ENCODE assay signal across 23 cellular contexts in the genomic region with DNA sequence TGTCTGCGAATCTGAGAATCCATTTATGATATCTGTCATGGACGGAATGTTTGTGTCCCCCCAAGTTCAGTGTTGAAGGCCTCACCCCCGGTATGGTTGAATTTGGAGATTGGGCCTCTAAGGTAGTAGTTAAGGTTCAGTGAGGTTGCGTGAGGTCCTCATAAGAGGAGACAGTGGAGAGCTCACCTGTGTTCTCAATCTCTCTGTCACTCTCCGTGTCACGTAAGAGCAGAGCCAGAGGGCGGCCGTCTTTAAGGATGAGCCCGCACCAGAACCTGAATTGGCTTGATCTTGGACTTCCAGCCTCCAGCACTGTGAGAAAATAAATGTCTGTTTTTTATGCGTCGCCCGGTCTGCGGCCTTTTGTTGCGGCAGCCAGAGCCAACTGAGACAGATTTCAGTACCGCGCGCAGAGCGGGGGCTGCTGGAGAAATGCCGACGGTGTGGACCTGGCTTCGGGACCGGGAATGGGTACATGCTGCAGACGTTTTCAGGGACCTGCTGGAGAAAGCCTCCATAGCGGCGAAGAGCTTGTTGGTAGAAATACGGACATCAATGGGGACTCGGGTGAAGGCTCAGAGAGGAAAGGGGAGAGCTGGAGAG.
"Had no signal": no experiment of that assay in that cellular context is flagged by ENCODE, and none has a peak within 500 bp of the region (broad histone marks: within the 10 kb centered on the region; RNA-seq: fewer than 3 reads in every experiment).

No MANE protein-coding gene starts in this region.

- ATAC-seq: esophagus mucosa, gastrocnemius medialis, left colon, left lung, left ventricle myocardium superior, lower lobe of right lung had no signal

- H3K27ac ChIP-seq: colonic mucosa, dorsolateral prefrontal cortex, epithelial cell of prostate, esophagus squamous epithelium, gastrocnemius medialis, heart right ventricle, left lung, lower lobe of right lung had no signal

- H3K4me3 ChIP-seq: colonic mucosa, dorsolateral prefrontal cortex, esophagus squamous epithelium, gastrocnemius medialis, heart right ventricle, left lung, lower lobe of right lung had no signal

- DNase-seq: colonic mucosa; dermis blood vessel endothelial cell; effector CD4-positive, alpha-beta T cell; effector memory CD4-positive, alpha-beta T cell; erythroblast; esophagus squamous epithelium; foreskin fibroblast; foreskin melanocyte; gastrocnemius medialis; glutamatergic neuron; heart right ventricle; hippocampal formation; kidney; kidney glomerular epithelial cell; left colon; left ventricle myocardium superior; lower lobe of right lung; mesenchymal stem cell; midbrain had no signal
